In genomic region chr16:22007509-22008214, GRCh38 we compare ENCODE assay signal across 8 cellular contexts. TPM values are rescaled to one million over a fixed set of nuclear protein-coding genes. Genes with fewer than 3 reads are reported as not detected.
DNase-seq lines count a peak whose midpoint lies in the region; ATAC-seq, FAIRE-seq and TF ChIP-seq lines count a peak whose summit lies in the region.

Gene MOSMO (plus strand): TSS chr16:22008111. CDS start chr16:22008302, 191 bp downstream.

- TF ChIP-seq CTCF in D721Med (IDR thresholded peaks at IDR 0.05; ENCODE audit: insufficient read depth, missing control alignments) (no peak), left lung (IDR thresholded peaks at IDR 0.05) (no peak)

- peak within 1 kb of the TSS; percentile 87 to 88 for H3K4me3 ChIP-seq in left lung

- FAIRE-seq in D721Med (lab: Jason Lieb, UNC): no peak

- ATAC-seq in GM21786 (IDR thresholded peaks at IDR 0.05; ENCODE audit: unreplicated experiment): peak; percentile 54
- peak; percentile 94 for ATAC-seq in left lung

- peaks cover 8 to 28% of the 10 kb centered on the region in 2 donors for H3K4me1 ChIP-seq in left lung

- no peaks in the 10 kb centered on the region for H3K36me3 ChIP-seq in left lung

- no peaks in the 10 kb centered on the region for H3K9me3 ChIP-seq in left lung

- intact Hi-C loops in left lung (cut with DNase I): loop anchor here in 1 of 2 donors (10.0 kb wide), 1 partner anchor 177 kb away; no protein-coding TSS in a partner anchor

- H3K27me3 ChIP-seq in left lung: no peaks in the 10 kb centered on the region

- peak within 1 kb of the TSS; percentile 69 to 87 for H3K27ac ChIP-seq in left lung

- DNase-seq in D721Med (ENCODE audit: insufficient read length, low spot score) (peak; percentile 37), NCI-H2029 (lab: John Stamatoyannopoulos, UW) (peak; percentile 44), dedifferentiated amniotic fluid mesenchymal stem cell (ENCODE audit: extremely low spot score) (peak; percentile 41), left lung (peak; percentile 67 to 95), amniotic stem cell (lab: John Stamatoyannopoulos, UW) (no peak)
- DNase-seq in activated CD4-positive, alpha-beta T cell treated with anti-CD3 and anti-CD28 coated beads for 4 hours: peak; percentile 65 to 73
- peak; percentile 73 to 79 for DNase-seq in stimulated activated CD4-positive, alpha-beta T cell treated with anti-CD3 and anti-CD28 coated beads, Interleukin-2, amount 100 ng/mL, for 24 hours

RNA-seq across cellular contexts. Expression of gene MOSMO, which starts in this region (rescaled TPM):
- 10 to 100 TPM; 11.7 to 12.7 TPM for total RNA-seq in left lung
